In genomic region chr14:20578784-20579502, GRCh38 we compare ENCODE assay signal across 18 cellular contexts. TPM values are rescaled to one million over a fixed set of nuclear protein-coding genes. Genes with fewer than 3 reads are reported as not detected.
A peak's percentile ranks its signal among the peaks of the same experiment; 100 is the strongest.
DNase-seq lines count a peak whose midpoint lies in the region; ATAC-seq, FAIRE-seq and TF ChIP-seq lines count a peak whose summit lies in the region.
"Had no signal": no experiment of that assay in that cellular context is flagged by ENCODE, and none has a peak within 500 bp of the region (broad histone marks: within the 10 kb centered on the region; RNA-seq: fewer than 3 reads in every experiment).

No MANE protein-coding gene starts in this region.

- H3K79me2 ChIP-seq in neural progenitor cell (ENCODE audit: low read depth), result no peaks in the 10 kb centered on the region

- peak; percentile 51 for ATAC-seq in WTC11

- H3K4me1 Mint-ChIP-seq in WTC11 (peaks cover 63% of the 10 kb centered on the region), neural progenitor cell (peaks cover 12% of the 10 kb centered on the region)

- H3K27me3 ChIP-seq in HUES6 (ENCODE audit: control insufficient read depth, insufficient read depth, low read length) (no peaks in the 10 kb centered on the region), neural progenitor cell (no peaks in the 10 kb centered on the region), small intestine (ENCODE audit: control insufficient read depth in 2 of 2, insufficient read depth in 2 of 2, low read length in 2 of 2) (peaks cover 0 to 2% of the 10 kb centered on the region in 2 donors)
- H3K27me3 ChIP-seq: BLaER1 treated with 17β-estradiol and CSF1 and Interleukin-3, amounts not matched to agents 10 nM and 100 nM had no signal

- H3K4me3 ChIP-seq in HUES6 (ENCODE audit: low read depth, low read length), result no peak overlapping the region
- H3K4me3 ChIP-seq in neural progenitor cell, result no peak overlapping the region
- H3K4me3 ChIP-seq in small intestine (ENCODE audit: low read depth in 1 of 2, low read length in 2 of 2), result no peak overlapping the region
- H3K4me3 ChIP-seq: BLaER1 treated with 17β-estradiol and CSF1 and Interleukin-3, amounts not matched to agents 10 nM and 100 nM; PC-9 had no signal

- H4K20me1 ChIP-seq in neural progenitor cell (ENCODE audit: low read depth), result no peaks in the 10 kb centered on the region
- H4K20me1 ChIP-seq: BLaER1 treated with 17β-estradiol and CSF1 and Interleukin-3, amounts not matched to agents 10 nM and 100 nM had no signal

- H3K36me3 ChIP-seq in HUES6 (ENCODE audit: control insufficient read depth, insufficient read depth, low read length), result no peaks in the 10 kb centered on the region
- no peaks in the 10 kb centered on the region for H3K36me3 ChIP-seq in neural progenitor cell
- no peaks in the 10 kb centered on the region for H3K36me3 ChIP-seq in small intestine (ENCODE audit: control insufficient read depth in 2 of 2, insufficient read depth in 2 of 2, low read length in 2 of 2)
- H3K36me3 ChIP-seq: BLaER1 treated with 17β-estradiol and CSF1 and Interleukin-3, amounts not matched to agents 10 nM and 100 nM had no signal

- peak overlapping the region; percentile 51 for H3K4me2 ChIP-seq in neural progenitor cell
- H3K4me2 ChIP-seq: BLaER1 treated with 17β-estradiol and CSF1 and Interleukin-3, amounts not matched to agents 10 nM and 100 nM; PC-9; SK-N-SH had no signal

- H3K27ac ChIP-seq in HUES6 (ENCODE audit: low read depth, low read length) (peak overlapping the region; percentile 83), neural progenitor cell (no peak overlapping the region), small intestine (ENCODE audit: low read depth in 1 of 2, low read length in 1 of 2) (no peak overlapping the region)
- H3K27ac ChIP-seq: BLaER1 treated with 17β-estradiol and CSF1 and Interleukin-3, amounts not matched to agents 10 nM and 100 nM; PC-9 had no signal

- no peaks in the 10 kb centered on the region; the same call in 1 of the 2 replicates for H3K27me3 Mint-ChIP-seq in WTC11 (ENCODE audit: low read depth)
- H3K27me3 Mint-ChIP-seq in neural progenitor cell (ENCODE audit: insufficient read depth, low read depth), result no peaks in the 10 kb centered on the region

- peaks cover 58% of the 10 kb centered on the region for H3K4me1 ChIP-seq in HUES6 (ENCODE audit: control insufficient read depth, insufficient read depth, low read length)
- H3K4me1 ChIP-seq in neural progenitor cell, result peaks cover 48% of the 10 kb centered on the region
- no peaks in the 10 kb centered on the region for H3K4me1 ChIP-seq in small intestine (ENCODE audit: control insufficient read depth in 2 of 2, insufficient read depth in 1 of 2, low read depth in 1 of 2, low read length in 1 of 2)
- H3K4me1 ChIP-seq: BLaER1 treated with 17β-estradiol and CSF1 and Interleukin-3, amounts not matched to agents 10 nM and 100 nM had no signal

- no peaks in the 10 kb centered on the region for H3K9me3 Mint-ChIP-seq in WTC11
- no peaks in the 10 kb centered on the region for H3K9me3 Mint-ChIP-seq in neural progenitor cell

- H3K27ac Mint-ChIP-seq in WTC11 (peak overlapping the region; percentile 98), neural progenitor cell (no peak overlapping the region)

- DNase-seq in CMK (ENCODE audit: low read depth) (peak; percentile 45), WTC11 (ENCODE audit: low spot score) (no peak), neural progenitor cell (ENCODE audit: low spot score) (no peak), RKO (ENCODE audit: low spot score) (no peak), D341Med (ENCODE audit: low spot score) (no peak), small intestine (no peak)
- DNase-seq: DMS 273 treated with DMSO at 0.1 percent for 48 hours, NCI-H1436, NCI-H2029, NCI-H524, PC-9, SK-N-SH had no signal

- peak overlapping the region; percentile 63 for H2AFZ ChIP-seq in neural progenitor cell (replicated peaks)
- H2AFZ ChIP-seq: PC-9 had no signal

- POLR2A ChIA-PET in WTC11 (lab: Charles Lee), result interaction anchor here (0.5 kb wide), 1 partner anchor 249 kb away, joined by 4 read pairs; no protein-coding TSS in a partner anchor

- no peaks in the 10 kb centered on the region for H3K9me3 ChIP-seq in HUES6 (ENCODE audit: control insufficient read depth, insufficient read depth, low read depth, low read length)
- H3K9me3 ChIP-seq in neural progenitor cell (ENCODE audit: low read depth), result no peaks in the 10 kb centered on the region
- no peaks in the 10 kb centered on the region for H3K9me3 ChIP-seq in small intestine (ENCODE audit: control insufficient read depth, low read depth)
- H3K9me3 ChIP-seq: BLaER1 treated with 17β-estradiol and CSF1 and Interleukin-3, amounts not matched to agents 10 nM and 100 nM; SK-N-SH had no signal

- WGBS in small intestine, 3 donors, result 72 to 82% (median 80%) methylated on average over 14 of the region's 14 CpGs

- no peak for FAIRE-seq in small intestine (lab: Jason Lieb, UNC)
- FAIRE-seq: A204.1, GM12892, H54 had no signal

- H3K36me3 Mint-ChIP-seq in WTC11 (no peaks in the 10 kb centered on the region), neural progenitor cell (no peaks in the 10 kb centered on the region)

- H3F3A ChIP-seq in neural progenitor cell (ENCODE audit: low read depth), result peaks cover 4% of the 10 kb centered on the region

- H3K4me3 Mint-ChIP-seq in WTC11 (peak overlapping the region; percentile 8), neural progenitor cell (no peak overlapping the region)

- H3K9ac ChIP-seq in HUES6 (ENCODE audit: low read length) (peak overlapping the region; percentile 63), neural progenitor cell (no peak overlapping the region)
- H3K9ac ChIP-seq: BLaER1 treated with 17β-estradiol and CSF1 and Interleukin-3, amounts not matched to agents 10 nM and 100 nM; SK-N-SH had no signal

- TF ChIP-seq CTCF in WTC11 (IDR thresholded peaks at IDR 0.05) (no peak), neural progenitor cell (IDR thresholded peaks at IDR 0.05) (no peak)

- CTCF ChIA-PET in WTC11 (lab: Charles Lee), result interaction anchor here (0.6 to 1.7 kb wide), 2 partner anchors 28 to 85 kb away, joined by 3 to 6 read pairs; no protein-coding TSS in a partner anchor

TF ChIP-seq in WTC11, 78 proteins besides CTCF, POLR2A, EP300 and RAD21:
- no peak for TF ChIP-seq KAT7 (CRISPR knock-in tag; IDR thresholded peaks at IDR 0.05; ENCODE audit: borderline replicate concordance)
- TF ChIP-seq NFE2L1 (CRISPR knock-in tag; IDR thresholded peaks at IDR 0.05), result 0 out of 2 replicates have a peak, but pooled peaks have one; percentile 5

RNA-seq across cellular contexts. Expression of gene RNASE11, which starts 8.9 kb away (rescaled TPM):
- total RNA-seq in WTC11 (2021) (not detected in 3 replicates), neural progenitor cell (ENCODE audit: low replicate concordance) (not detected in 2 replicates)
- not detected for polyA plus RNA-seq in small intestine
- total RNA-seq: HT-29, PC-9 had no signal
- polyA plus RNA-seq: SK-N-SH had no signal

RNA-seq across cellular contexts. Expression of gene RNASE12, which starts 12.2 kb away (rescaled TPM):
- not detected in 3 replicates for total RNA-seq in WTC11 (2021)
- not detected in 2 replicates for total RNA-seq in neural progenitor cell (ENCODE audit: low replicate concordance)
- not detected for polyA plus RNA-seq in small intestine
- total RNA-seq: HT-29, PC-9 had no signal
- polyA plus RNA-seq: SK-N-SH had no signal

RNA-seq across cellular contexts. Expression of gene RNASE9, which starts 18.1 kb away (rescaled TPM):
- total RNA-seq in WTC11 (2021) (0.14 TPM in 1 of 3 replicates, not detected in the others), neural progenitor cell (ENCODE audit: low replicate concordance) (not detected in 2 replicates)
- polyA plus RNA-seq in small intestine, result not detected
- total RNA-seq: HT-29, PC-9 had no signal
- polyA plus RNA-seq: SK-N-SH had no signal
